In genomic region chr3:194264631-194265504, GRCh38 we compare ENCODE assay signal across 8 cellular contexts.
A peak's percentile ranks its signal among the peaks of the same experiment; 100 is the strongest.
DNase-seq lines count a peak whose midpoint lies in the region; FAIRE-seq and TF ChIP-seq lines count a peak whose summit lies in the region.
"Not testable (repeated sequence)": the region's sequence is repeated elsewhere in the genome, so short reads cannot be mapped to it uniquely, and the experiment has no call there.

No MANE protein-coding gene starts in this region.

- H3K9me3 ChIP-seq in SJCRH30 (replicated peaks); endothelial cell of umbilical vein (replicated peaks; ENCODE audit: control insufficient read depth, insufficient read depth, low read length); right atrium auricular region; sigmoid colon; transverse colon: not testable (repeated sequence)

- POLR2A ChIA-PET in endothelial cell of umbilical vein (lab: Charles Lee), result interaction anchor here (0.8 to 1.4 kb wide), 6 partner anchors 9 to 130 kb away, joined by 3 to 11 read pairs (median 5); partner anchors contain the start of gene HES1

- WGBS in sigmoid colon, 2 donors, result 84 to 87% methylated on average over 37 of the region's 37 CpGs
- WGBS in transverse colon (ENCODE audit: low coverage in 1 of 2), 2 donors, result 82% methylated on average over 28 of the region's 37 CpGs; no CpG with 5 or more reads in 1 of the 2 donors

- not testable (repeated sequence) for H3K36me3 ChIP-seq in SJCRH30; endothelial cell of umbilical vein (ENCODE audit: control insufficient read depth in 2 of 2, extremely low read depth in 1 of 2, insufficient read depth in 2 of 2, low read length in 2 of 2); right atrium auricular region; sigmoid colon; transverse colon

- H3K4me3 ChIP-seq in SJCRH30; endothelial cell of umbilical vein (replicated peaks in 1 of 3; ENCODE audit: insufficient read depth in 1 of 3, low read depth in 1 of 3, low read length in 3 of 3); right atrium auricular region; transverse colon: not testable (repeated sequence)
- H3K4me3 ChIP-seq in sigmoid colon, result peak overlapping the region in 1 of 4 donors; percentile 14

- not testable (repeated sequence) for H3K36me3 Mint-ChIP-seq in CD14-positive monocyte, brain, mesothelial cell of epicardium

- H3K27ac Mint-ChIP-seq in CD14-positive monocyte, result not testable (repeated sequence)
- H3K27ac Mint-ChIP-seq in brain (peak overlapping the region in 3 of 5 experiments; percentile 32 to 72 (median 38)), mesothelial cell of epicardium (peak overlapping the region; percentile 90)

- BruUV-seq in endothelial cell of umbilical vein (replicated peaks; lab: Mats Ljungman, UMichigan), result not testable (repeated sequence)

- not testable (repeated sequence) for H3K9me3 Mint-ChIP-seq in CD14-positive monocyte, mesothelial cell of epicardium
- H3K9me3 Mint-ChIP-seq in brain, result peaks cover 2 to 11% (median 6%) of the 10 kb centered on the region in 5 experiments

- not testable (repeated sequence) for FAIRE-seq in endothelial cell of umbilical vein (lab: Jason Lieb, UNC)

- peak overlapping the region; percentile 60 to 88 for H3K4me3 Mint-ChIP-seq in CD14-positive monocyte
- peak overlapping the region in 1 of 5 experiments; percentile 10 for H3K4me3 Mint-ChIP-seq in brain
- not testable (repeated sequence) for H3K4me3 Mint-ChIP-seq in mesothelial cell of epicardium

- dilution Hi-C loops in endothelial cell of umbilical vein (cut with MboI; ENCODE audit: extremely low pct_ligation_motif_present, low sequenced_read_pairs), result not testable (repeated sequence)

- not testable (repeated sequence) for H3K27me3 ChIP-seq in SJCRH30; endothelial cell of umbilical vein (ENCODE audit: control insufficient read depth in 2 of 2, insufficient read depth in 2 of 2, low read length in 2 of 2); right atrium auricular region; sigmoid colon; transverse colon

- H4K20me1 ChIP-seq in endothelial cell of umbilical vein (replicated peaks; ENCODE audit: control insufficient read depth, extremely low read depth, insufficient read depth, low read length), result not testable (repeated sequence)

- CTCF ChIA-PET in endothelial cell of umbilical vein (lab: Charles Lee), result interaction anchor here (0.7 to 4.8 kb wide), 17 partner anchors 9 to 599 kb away, joined by 3 to 98 read pairs (median 5); partner anchors contain the start of gene HES1

- peak overlapping the region; percentile 43 for H3K4me2 ChIP-seq in endothelial cell of umbilical vein (ENCODE audit: insufficient read depth, low read length)

- peaks cover 10 to 27% (median 15%) of the 10 kb centered on the region in 3 donors for H3K27me3 Mint-ChIP-seq in CD14-positive monocyte (ENCODE audit: low read depth in 3 of 3)
- peaks cover 31% of the 10 kb centered on the region for H3K27me3 Mint-ChIP-seq in brain
- not testable (repeated sequence) for H3K27me3 Mint-ChIP-seq in mesothelial cell of epicardium (ENCODE audit: low read depth)

- TF ChIP-seq CTCF in CD14-positive monocyte (IDR thresholded peaks at IDR 0.05); brain (conservative IDR thresholded peaks at IDR 0.05); endothelial cell of umbilical vein (IDR thresholded peaks at IDR 0.05; ENCODE audit: extremely low read depth in 1 of 2, insufficient read depth in 1 of 2, low read depth in 1 of 2, low read length in 2 of 2); right atrium auricular region (IDR thresholded peaks at IDR 0.05); mesothelial cell of epicardium (IDR thresholded peaks at IDR 0.05; ENCODE audit: unreplicated experiment); sigmoid colon (IDR thresholded peaks at IDR 0.05); transverse colon (IDR thresholded peaks at IDR 0.05): not testable (repeated sequence)

- TF ChIP-seq POLR2A in endothelial cell of umbilical vein (IDR thresholded peaks at IDR 0.05; ENCODE audit: low read depth, low read length); sigmoid colon (IDR thresholded peaks at IDR 0.05); transverse colon (IDR thresholded peaks at IDR 0.05): not testable (repeated sequence)

- H3K4me1 Mint-ChIP-seq in CD14-positive monocyte (peaks cover 37% of the 10 kb centered on the region), brain (peaks cover 43% of the 10 kb centered on the region), mesothelial cell of epicardium (peaks cover 72% of the 10 kb centered on the region)

- in situ Hi-C loops in transverse colon (cut with MboI; ENCODE audit: low pct_ligation_motif_present in 1 of 4, low pct_unique_long_range_greater_than_20kb in 1 of 4, low sequenced_read_pairs in 3 of 4), result not testable (repeated sequence)

- H3K27ac ChIP-seq in SJCRH30 (peak overlapping the region; percentile 70; the same call in 1 of the 2 replicates), endothelial cell of umbilical vein (ENCODE audit: insufficient read depth, low read depth, low read length) (peak overlapping the region; percentile 97), right atrium auricular region (peak overlapping the region; percentile 88 to 95), sigmoid colon (peak overlapping the region; percentile 61 to 92 (median 80)), transverse colon (peak overlapping the region; percentile 62 to 79 (median 70))

- peak overlapping the region; percentile 79 for H3K9ac ChIP-seq in endothelial cell of umbilical vein (replicated peaks; ENCODE audit: extremely low read depth, insufficient read depth, low read length)

- not testable (repeated sequence) for TF ChIP-seq EP300 in sigmoid colon (IDR thresholded peaks at IDR 0.05); transverse colon (IDR thresholded peaks at IDR 0.05; ENCODE audit: low read depth)

- not testable (repeated sequence) for H3K9me1 ChIP-seq in endothelial cell of umbilical vein (replicated peaks; ENCODE audit: control insufficient read depth, extremely low read depth, insufficient read depth, low read length)

- intact Hi-C loops in CD14-positive monocyte (cut with micrococcal nuclease), result not testable (repeated sequence)
- intact Hi-C loops in endothelial cell of umbilical vein (cut with micrococcal nuclease), result loop anchor here (1.0 to 2.0 kb wide), 13 partner anchors 10 to 484 kb away; no protein-coding TSS in a partner anchor
- intact Hi-C loops in sigmoid colon (cut with DNase I), result loop anchor here (5.0 kb wide), 1 partner anchor 263 kb away; no protein-coding TSS in a partner anchor
- intact Hi-C loops in transverse colon (cut with DNase I; ENCODE audit: low total_unique reads), result loop anchor here (5.0 kb wide), 1 partner anchor 193 kb away; no protein-coding TSS in a partner anchor

- H3K79me2 ChIP-seq in endothelial cell of umbilical vein (ENCODE audit: control insufficient read depth, insufficient read depth, low read length), result not testable (repeated sequence)

- not testable (repeated sequence) for DNase-seq in CD14-positive monocyte (ENCODE audit: low spot score); SJCRH30; endothelial cell of umbilical vein (ENCODE audit: low read depth, low spot score); sigmoid colon; transverse colon
- peak; percentile 58 for DNase-seq in right atrium auricular region (ENCODE audit: low spot score)
- peak in 1 of 2 experiments; percentile 30 for DNase-seq in mesothelial cell of epicardium (ENCODE audit: low spot score in 2 of 2, unreplicated experiment in 2 of 2)

- not testable (repeated sequence) for H2AFZ ChIP-seq in endothelial cell of umbilical vein (ENCODE audit: low read depth, low read length)

- peaks cover 12% of the 10 kb centered on the region for H3K4me1 ChIP-seq in SJCRH30
- H3K4me1 ChIP-seq in endothelial cell of umbilical vein (ENCODE audit: control insufficient read depth, extremely low read depth, insufficient read depth, low read length), result peaks cover 33% of the 10 kb centered on the region
- peaks cover 0 to 59% of the 10 kb centered on the region in 2 donors for H3K4me1 ChIP-seq in right atrium auricular region
- H3K4me1 ChIP-seq in sigmoid colon, result peaks cover 0 to 30% (median 28%) of the 10 kb centered on the region in 4 donors
- H3K4me1 ChIP-seq in transverse colon, result peaks cover 8 to 19% (median 15%) of the 10 kb centered on the region in 4 donors
